In the genomic region with DNA sequence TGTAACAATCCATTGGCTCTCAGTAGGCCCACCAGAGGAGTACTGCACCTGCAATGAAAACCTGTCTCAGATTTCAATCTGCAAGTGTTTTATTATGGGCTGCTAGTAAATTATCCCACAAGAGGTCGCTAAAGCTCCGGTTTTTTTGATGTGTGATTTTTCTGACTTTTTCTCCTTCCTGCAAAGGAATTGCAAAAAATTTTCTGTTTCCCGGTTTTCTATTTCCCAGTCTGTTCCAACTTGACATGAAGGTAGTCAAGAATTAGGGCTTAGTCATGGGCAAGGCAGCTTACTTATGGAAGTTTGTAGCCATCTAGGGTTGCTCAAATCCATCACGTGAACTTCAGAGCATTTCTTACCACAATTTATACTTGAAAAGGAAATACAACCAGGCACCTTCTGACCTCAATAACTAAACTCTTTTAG, we compare ENCODE assay signal across 8 cellular contexts. TPM values are rescaled to one million over a fixed set of nuclear protein-coding genes. Genes with fewer than 3 reads are reported as not detected.
A peak's percentile ranks its signal among the peaks of the same experiment; 100 is the strongest.
DNase-seq lines count a peak whose midpoint lies in the region; ATAC-seq, FAIRE-seq and TF ChIP-seq lines count a peak whose summit lies in the region.

No MANE protein-coding gene starts in this region.

- peak; percentile 71 for FAIRE-seq in A204.1 (lab: Jason Lieb, UNC)

- no peak for TF ChIP-seq POLR2A in esophagus muscularis mucosa (IDR thresholded peaks at IDR 0.05; ENCODE audit: low read depth)

- H3K27me3 ChIP-seq in Loucy (ENCODE audit: insufficient read depth, low read length, poor library complexity, severe bottlenecking) (no peaks in the 10 kb centered on the region), esophagus muscularis mucosa (no peaks in the 10 kb centered on the region)

- peak; percentile 68 for DNase-seq in DMS79 treated with DMSO at 0.1 percent for 48 hours (lab: John Stamatoyannopoulos, UW)
- DNase-seq in esophagus muscularis mucosa (ENCODE audit: extremely low spot score), result no peak
- DNase-seq in omental fat pad (ENCODE audit: low spot score), result no peak
- no peak for DNase-seq in islet precursor cell
- DNase-seq in activated CD4-positive, alpha-beta T cell treated with anti-CD3 and anti-CD28 coated beads, Interleukin-2, amount 50 U/mL, for 48 hours, result no peak

- peak overlapping the region; percentile 83 for H2AFZ ChIP-seq in Loucy (ENCODE audit: low read length)

- H3K9ac ChIP-seq in Loucy (ENCODE audit: low read depth, low read length, poor library complexity, severe bottlenecking), result no peak overlapping the region

- H3F3A ChIP-seq in Loucy (ENCODE audit: low read depth), result no peaks in the 10 kb centered on the region

- WGBS in esophagus muscularis mucosa, result 8% methylated on average over 4 of the region's 4 CpGs

- H3K27ac ChIP-seq in esophagus muscularis mucosa (replicated peaks in 1 of 4), result no peak overlapping the region

- TF ChIP-seq CTCF in Loucy (conservative IDR thresholded peaks at IDR 0.05; ENCODE audit: low read length) (peak; percentile 92), esophagus muscularis mucosa (IDR thresholded peaks at IDR 0.05) (peak; percentile 58 to 71 (median 67)), omental fat pad (IDR thresholded peaks at IDR 0.05) (no peak)

- no peaks in the 10 kb centered on the region for H3K79me2 ChIP-seq in Loucy (ENCODE audit: insufficient read depth, low read length)

- H3K4me2 ChIP-seq in Loucy (ENCODE audit: low read depth, low read length, poor library complexity, severe bottlenecking), result peak overlapping the region; percentile 64

- no peaks in the 10 kb centered on the region for H3K9me2 ChIP-seq in Loucy (replicated peaks; ENCODE audit: low read depth, low read length)

- peak; percentile 66 for ATAC-seq in SK-N-SH treated with all-trans-retinoic acid at 6 μM for 48 hours
- ATAC-seq in omental fat pad (ENCODE audit: low FRiP score), result peak; percentile 84

- H3K4me1 ChIP-seq in Loucy (ENCODE audit: insufficient read depth, low read length, poor library complexity, severe bottlenecking) (peaks cover 12% of the 10 kb centered on the region), esophagus muscularis mucosa (peaks cover 0 to 10% (median 0%) of the 10 kb centered on the region in 4 donors)

- H4K20me1 ChIP-seq in Loucy (ENCODE audit: insufficient read depth, low read length, poor library complexity, severe bottlenecking), result no peaks in the 10 kb centered on the region

- H3K4me3 ChIP-seq in Loucy (ENCODE audit: low read length, poor library complexity, severe bottlenecking) (peak overlapping the region; percentile 63), esophagus muscularis mucosa (no peak overlapping the region)

- no peaks in the 10 kb centered on the region for H3K36me3 ChIP-seq in Loucy (ENCODE audit: insufficient read depth, low read length)
- H3K36me3 ChIP-seq in esophagus muscularis mucosa, result no peaks in the 10 kb centered on the region

- intact Hi-C loops in esophagus muscularis mucosa (cut with DNase I), result loop anchor here (5.0 to 10.0 kb wide), 2 partner anchors 379 to 691 kb away; no protein-coding TSS in a partner anchor

- H3K9me3 ChIP-seq in Loucy (ENCODE audit: insufficient read depth, low read depth, low read length), result no peaks in the 10 kb centered on the region
- H3K9me3 ChIP-seq in esophagus muscularis mucosa, result no peaks in the 10 kb centered on the region

- TF ChIP-seq EP300 in esophagus muscularis mucosa (IDR thresholded peaks at IDR 0.05), result no peak

TF ChIP-seq in SK-N-SH treated with all-trans-retinoic acid at 6 μM for 48 hours, 23 proteins besides CTCF, POLR2A, EP300 and RAD21:
- no peak for TF ChIP-seq ZC3H10 (CRISPR knock-in tag; IDR thresholded peaks at IDR 0.05)
- no peak for TF ChIP-seq PPARA (CRISPR knock-in tag; IDR thresholded peaks at IDR 0.05; ENCODE audit: borderline replicate concordance)
- TF ChIP-seq BACH2 (CRISPR knock-in tag; IDR thresholded peaks at IDR 0.05; ENCODE audit: borderline replicate concordance), result no peak
- TF ChIP-seq TSHZ2 (CRISPR knock-in tag; IDR thresholded peaks at IDR 0.05), result no peak
- TF ChIP-seq CSDC2 (CRISPR knock-in tag; IDR thresholded peaks at IDR 0.05), result no peak
- no peak for TF ChIP-seq ZNF70 (CRISPR knock-in tag; IDR thresholded peaks at IDR 0.05)
- no peak for TF ChIP-seq ARNTL (CRISPR knock-in tag; IDR thresholded peaks at IDR 0.05; ENCODE audit: borderline replicate concordance, low read depth)
- no peak for TF ChIP-seq SNAI2 (CRISPR knock-in tag; IDR thresholded peaks at IDR 0.05)
- no peak for TF ChIP-seq ZFP30 (CRISPR knock-in tag; IDR thresholded peaks at IDR 0.05)
- no peak for TF ChIP-seq ESRRG (CRISPR knock-in tag; IDR thresholded peaks at IDR 0.05)
- no peak for TF ChIP-seq OSR1 (CRISPR knock-in tag; IDR thresholded peaks at IDR 0.05)

RNA-seq across cellular contexts. Expression of gene AHI1, which starts 38.5 kb away (rescaled TPM):
- total RNA-seq in esophagus muscularis mucosa (10 to 100 TPM; 11.4 to 28.7 (median 16.2) TPM), omental fat pad (10 to 100 TPM; 26.3 to 59.3 (median 35.7) TPM)

Comparison
In these comparisons a context has a peak if more than half of its experiments do, and no peak if none do; other contexts are left out.
1. CTCF ChIP-seq: peak in Loucy (single experiment) and esophagus muscularis mucosa (3 of 3); none in omental fat pad (0 of 3).